10 cellular contexts compared by ENCODE assay signal in the genomic region with DNA sequence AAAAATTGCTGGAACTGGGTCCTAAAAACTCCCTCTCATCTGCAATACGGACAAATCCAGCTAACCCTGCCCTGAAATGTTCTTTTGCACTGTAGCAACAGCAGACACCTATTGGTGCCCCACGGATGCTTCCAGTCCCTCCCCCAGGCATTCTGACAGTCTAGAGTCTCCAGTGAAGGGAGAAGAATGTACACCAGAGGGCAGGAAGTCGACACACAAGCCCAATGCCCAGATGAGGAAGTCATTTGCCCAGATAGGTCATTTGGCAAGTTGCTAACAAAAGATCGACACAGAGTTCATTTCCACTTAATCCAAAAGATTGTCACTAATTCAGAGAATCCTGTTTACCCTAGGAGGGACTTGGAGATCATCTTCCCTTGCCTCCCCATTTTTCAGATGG.
DNase-seq lines count a peak whose midpoint lies in the region; ATAC-seq and TF ChIP-seq lines count a peak whose summit lies in the region.
"Had no signal": no experiment of that assay in that cellular context is flagged by ENCODE, and none has a peak within 500 bp of the region (broad histone marks: within the 10 kb centered on the region; RNA-seq: fewer than 3 reads in every experiment).

No MANE protein-coding gene starts in this region.

- H3K4me1 Mint-ChIP-seq in T-helper 1 cell treated with Interleukin-12 subunit alpha and Interleukin-12 subunit beta and Interleukin-4 antibody, amounts not matched to agents 30 μg/mL and 1 μg/mL, for 36 hours (ENCODE audit: low read depth): peaks cover 83% of the 10 kb centered on the region

- H3K4me3 Mint-ChIP-seq in T-helper 1 cell treated with Interleukin-12 subunit alpha and Interleukin-12 subunit beta and Interleukin-4 antibody, amounts not matched to agents 30 μg/mL and 1 μg/mL, for 36 hours: peak overlapping the region; percentile 35

- peak; percentile 35 for ATAC-seq in HG03066 (IDR thresholded peaks at IDR 0.05; ENCODE audit: low read depth, unreplicated experiment)
- peak; percentile 51 for ATAC-seq in left lung
- ATAC-seq in HG03457 (IDR thresholded peaks at IDR 0.05; ENCODE audit: unreplicated experiment): no peak
- no peak for ATAC-seq in HG03280 (IDR thresholded peaks at IDR 0.05; ENCODE audit: unreplicated experiment)
- no peak for ATAC-seq in HG02970 (IDR thresholded peaks at IDR 0.05; ENCODE audit: low FRiP score, unreplicated experiment)

- no peak for TF ChIP-seq CTCF in left lung (IDR thresholded peaks at IDR 0.05)

- no peaks in the 10 kb centered on the region for H3K27me3 Mint-ChIP-seq in T-helper 1 cell treated with Interleukin-12 subunit alpha and Interleukin-12 subunit beta and Interleukin-4 antibody, amounts not matched to agents 30 μg/mL and 1 μg/mL, for 36 hours (ENCODE audit: low read depth)

- DNase-seq in EL (peak; percentile 48), left lung (no peak), NCI-H187 (lab: John Stamatoyannopoulos, UW) (no peak)
- DNase-seq: activated T-cell treated with anti-CD3 and anti-CD28 coated beads for 4 hours had no signal

- no peak overlapping the region for H3K4me3 ChIP-seq in left lung

- H3K27ac ChIP-seq in left lung: peak overlapping the region in 1 of 2 donors; percentile 2

- H3K27me3 ChIP-seq in left lung: no peaks in the 10 kb centered on the region

- H3K36me3 ChIP-seq in left lung: no peaks in the 10 kb centered on the region

- no peaks in the 10 kb centered on the region for H3K9me3 Mint-ChIP-seq in T-helper 1 cell treated with Interleukin-12 subunit alpha and Interleukin-12 subunit beta and Interleukin-4 antibody, amounts not matched to agents 30 μg/mL and 1 μg/mL, for 36 hours
- H3K9me3 Mint-ChIP-seq: IgD-negative memory B cell had no signal

- peak overlapping the region; percentile 74 for H3K27ac Mint-ChIP-seq in T-helper 1 cell treated with Interleukin-12 subunit alpha and Interleukin-12 subunit beta and Interleukin-4 antibody, amounts not matched to agents 30 μg/mL and 1 μg/mL, for 36 hours
- H3K27ac Mint-ChIP-seq: IgD-negative memory B cell had no signal

- no peaks in the 10 kb centered on the region for H3K9me3 ChIP-seq in left lung

- intact Hi-C loops in left lung (cut with DNase I): no loop called here

- H3K4me1 ChIP-seq in left lung: peaks cover 0 to 40% of the 10 kb centered on the region in 2 donors

- peaks cover 1% of the 10 kb centered on the region for H3K36me3 Mint-ChIP-seq in T-helper 1 cell treated with Interleukin-12 subunit alpha and Interleukin-12 subunit beta and Interleukin-4 antibody, amounts not matched to agents 30 μg/mL and 1 μg/mL, for 36 hours (ENCODE audit: low read depth)

Comparison
In these comparisons a context has a peak if more than half of its experiments do, and no peak if none do; other contexts are left out.
1. ATAC-seq: peak in HG03066 (single experiment) and left lung (single experiment); none in HG03457 (single experiment), HG03280 (single experiment) and HG02970 (single experiment).